ENCODE assay signal across 1 cellular context in the genomic region with DNA sequence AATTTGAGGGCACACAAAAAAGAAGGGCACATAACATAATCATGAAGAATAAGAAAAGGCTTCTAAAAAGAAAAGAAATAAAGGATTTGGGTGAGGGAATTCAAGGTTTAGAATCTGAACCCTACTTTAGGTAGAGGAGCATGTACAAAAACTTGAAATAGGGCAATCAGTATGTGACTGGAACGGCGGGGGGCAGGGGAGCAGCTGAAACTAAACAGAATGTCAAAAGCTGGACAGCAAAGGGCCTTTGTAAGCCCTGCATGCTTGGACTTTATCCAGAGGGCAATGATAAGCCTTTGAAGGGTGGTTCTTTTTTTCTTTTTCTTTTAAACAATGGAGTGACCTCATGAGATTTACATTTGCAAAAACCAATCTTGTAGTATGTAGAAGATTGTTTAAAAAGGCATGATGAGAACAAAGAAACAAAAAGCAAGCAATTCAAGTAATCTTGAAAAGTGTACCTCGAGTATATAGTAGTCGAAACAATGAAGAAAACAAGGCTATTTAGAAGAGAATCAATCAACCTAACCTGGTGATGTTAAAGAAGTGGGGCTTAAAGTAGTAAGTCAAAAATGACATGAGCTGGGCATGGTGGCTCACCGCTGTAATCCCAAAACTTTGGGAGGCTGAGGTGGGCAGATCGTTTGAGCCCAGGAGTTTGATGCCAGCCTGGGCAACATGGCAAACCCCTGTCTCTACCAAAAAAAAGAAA.
TF ChIP-seq lines count a peak whose summit lies in the region.

No MANE protein-coding gene starts in this region.

TF ChIP-seq in HepG2, 621 proteins besides CTCF, POLR2A, EP300 and RAD21 (continued from another document and continues in another):
- TF ChIP-seq SKIL (CRISPR knock-in tag; IDR thresholded peaks at IDR 0.05; ENCODE audit: borderline replicate concordance) (no peak), XRCC5 (optimal IDR thresholded peaks at IDR 0.05; ENCODE audit: low read length) (peak; percentile 32), ZNF510 (CRISPR knock-in tag; IDR thresholded peaks at IDR 0.05; ENCODE audit: low read depth) (no peak), MXD4 (CRISPR knock-in tag; IDR thresholded peaks at IDR 0.05) (no peak), ZKSCAN1 (IDR thresholded peaks at IDR 0.05; ENCODE audit: low read length) (no peak), HBP1 (CRISPR knock-in tag; IDR thresholded peaks at IDR 0.05; ENCODE audit: low read depth) (no peak), ZNF441 (CRISPR knock-in tag; IDR thresholded peaks at IDR 0.05; ENCODE audit: borderline replicate concordance) (no peak), GFI1 (CRISPR knock-in tag; IDR thresholded peaks at IDR 0.05; ENCODE audit: borderline replicate concordance) (peak; percentile 85), MIXL1 (CRISPR knock-in tag; IDR thresholded peaks at IDR 0.05) (peak; percentile 49; the same call in 1 of the 2 replicates), TSC22D2 (CRISPR knock-in tag; IDR thresholded peaks at IDR 0.05; ENCODE audit: borderline replicate concordance) (no peak), MAFK (conservative IDR thresholded peaks at IDR 0.05 in 1 of 2, IDR thresholded peaks at IDR 0.05 in 1 of 2; ENCODE audit: low read length in 2 of 2) (no peak), DPF2 (CRISPR knock-in tag; IDR thresholded peaks at IDR 0.05; ENCODE audit: borderline replicate concordance, low read depth) (peak; percentile 68), MXI1 (IDR thresholded peaks at IDR 0.05; ENCODE audit: borderline replicate concordance, low read depth, low read length) (no peak; the same call in 2 of the 3 replicates), ZNF839 (CRISPR knock-in tag; IDR thresholded peaks at IDR 0.05; ENCODE audit: borderline replicate concordance) (no peak), MED13 (CRISPR knock-in tag; IDR thresholded peaks at IDR 0.05) (no peak), ZNF205 (CRISPR knock-in tag; IDR thresholded peaks at IDR 0.05) (0 out of 2 replicates have a peak, but pooled peaks have one; percentile 29), ZNF75D (CRISPR knock-in tag; IDR thresholded peaks at IDR 0.05; ENCODE audit: borderline replicate concordance) (no peak), NAIF1 (CRISPR knock-in tag; IDR thresholded peaks at IDR 0.05; ENCODE audit: borderline replicate concordance) (no peak), ZNF234 (CRISPR knock-in tag; conservative IDR thresholded peaks at IDR 0.05) (no peak), ZNF180 (CRISPR knock-in tag; IDR thresholded peaks at IDR 0.05; ENCODE audit: borderline replicate concordance, low read depth) (no peak), SOX5 (CRISPR knock-in tag; IDR thresholded peaks at IDR 0.05; ENCODE audit: borderline replicate concordance) (peak; percentile 100), ZNF143 (CRISPR knock-in tag; IDR thresholded peaks at IDR 0.05) (no peak), ZNF724P (CRISPR knock-in tag; IDR thresholded peaks at IDR 0.05; ENCODE audit: borderline replicate concordance) (peak; percentile 100), HNF1A (IDR thresholded peaks at IDR 0.05; ENCODE audit: low read depth) (no peak), HNF1A (CRISPR knock-in tag; IDR thresholded peaks at IDR 0.05; ENCODE audit: borderline replicate concordance) (peak; percentile 15; the same call in 1 of the 2 replicates), ZBTB38 (CRISPR knock-in tag; IDR thresholded peaks at IDR 0.05) (no peak), KMT2B (CRISPR knock-in tag; IDR thresholded peaks at IDR 0.05) (0 out of 2 replicates have a peak, but pooled peaks have one; percentile 32), REL (CRISPR knock-in tag; conservative IDR thresholded peaks at IDR 0.05) (no peak), HOMEZ (CRISPR knock-in tag; IDR thresholded peaks at IDR 0.05; ENCODE audit: low read depth) (peak; percentile 17; the same call in 1 of the 2 replicates), ZNF672 (CRISPR knock-in tag; IDR thresholded peaks at IDR 0.05) (no peak), SCMH1 (CRISPR knock-in tag; IDR thresholded peaks at IDR 0.05; ENCODE audit: borderline replicate concordance) (no peak), RBM22 (optimal IDR thresholded peaks at IDR 0.05; ENCODE audit: low read length) (peak; percentile 44), ZMAT3 (CRISPR knock-in tag; conservative IDR thresholded peaks at IDR 0.05) (no peak), DNMT1 (CRISPR knock-in tag; IDR thresholded peaks at IDR 0.05) (no peak), TBX3 (IDR thresholded peaks at IDR 0.05; ENCODE audit: borderline replicate concordance) (no peak)
- TF ChIP-seq, protein P1, sequence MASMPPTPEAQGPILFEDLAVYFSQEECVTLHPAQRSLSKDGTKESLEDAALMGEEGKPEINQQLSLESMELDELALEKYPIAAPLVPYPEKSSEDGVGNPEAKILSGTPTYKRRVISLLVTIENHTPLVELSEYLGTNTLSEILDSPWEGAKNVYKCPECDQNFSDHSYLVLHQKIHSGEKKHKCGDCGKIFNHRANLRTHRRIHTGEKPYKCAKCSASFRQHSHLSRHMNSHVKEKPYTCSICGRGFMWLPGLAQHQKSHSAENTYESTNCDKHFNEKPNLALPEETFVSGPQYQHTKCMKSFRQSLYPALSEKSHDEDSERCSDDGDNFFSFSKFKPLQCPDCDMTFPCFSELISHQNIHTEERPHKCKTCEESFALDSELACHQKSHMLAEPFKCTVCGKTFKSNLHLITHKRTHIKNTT (CRISPR knock-in tag; IDR thresholded peaks at IDR 0.05), result no peak
- TF ChIP-seq, protein P2, sequence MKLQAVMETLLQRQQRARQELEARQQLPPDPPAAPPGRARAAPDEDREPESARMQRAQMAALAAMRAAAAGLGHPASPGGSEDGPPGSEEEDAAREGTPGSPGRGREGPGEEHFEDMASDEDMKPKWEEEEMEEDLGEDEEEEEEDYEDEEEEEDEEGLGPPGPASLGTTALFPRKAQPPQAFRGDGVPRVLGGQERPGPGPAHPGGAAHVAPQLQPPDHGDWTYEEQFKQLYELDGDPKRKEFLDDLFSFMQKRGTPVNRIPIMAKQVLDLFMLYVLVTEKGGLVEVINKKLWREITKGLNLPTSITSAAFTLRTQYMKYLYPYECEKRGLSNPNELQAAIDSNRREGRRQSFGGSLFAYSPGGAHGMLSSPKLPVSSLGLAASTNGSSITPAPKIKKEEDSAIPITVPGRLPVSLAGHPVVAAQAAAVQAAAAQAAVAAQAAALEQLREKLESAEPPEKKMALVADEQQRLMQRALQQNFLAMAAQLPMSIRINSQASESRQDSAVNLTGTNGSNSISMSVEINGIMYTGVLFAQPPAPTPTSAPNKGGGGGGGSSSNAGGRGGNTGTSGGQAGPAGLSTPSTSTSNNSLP (IDR thresholded peaks at IDR 0.05; ENCODE audit: low read depth, low read length), result peak; percentile 66
- TF ChIP-seq, protein P3, sequence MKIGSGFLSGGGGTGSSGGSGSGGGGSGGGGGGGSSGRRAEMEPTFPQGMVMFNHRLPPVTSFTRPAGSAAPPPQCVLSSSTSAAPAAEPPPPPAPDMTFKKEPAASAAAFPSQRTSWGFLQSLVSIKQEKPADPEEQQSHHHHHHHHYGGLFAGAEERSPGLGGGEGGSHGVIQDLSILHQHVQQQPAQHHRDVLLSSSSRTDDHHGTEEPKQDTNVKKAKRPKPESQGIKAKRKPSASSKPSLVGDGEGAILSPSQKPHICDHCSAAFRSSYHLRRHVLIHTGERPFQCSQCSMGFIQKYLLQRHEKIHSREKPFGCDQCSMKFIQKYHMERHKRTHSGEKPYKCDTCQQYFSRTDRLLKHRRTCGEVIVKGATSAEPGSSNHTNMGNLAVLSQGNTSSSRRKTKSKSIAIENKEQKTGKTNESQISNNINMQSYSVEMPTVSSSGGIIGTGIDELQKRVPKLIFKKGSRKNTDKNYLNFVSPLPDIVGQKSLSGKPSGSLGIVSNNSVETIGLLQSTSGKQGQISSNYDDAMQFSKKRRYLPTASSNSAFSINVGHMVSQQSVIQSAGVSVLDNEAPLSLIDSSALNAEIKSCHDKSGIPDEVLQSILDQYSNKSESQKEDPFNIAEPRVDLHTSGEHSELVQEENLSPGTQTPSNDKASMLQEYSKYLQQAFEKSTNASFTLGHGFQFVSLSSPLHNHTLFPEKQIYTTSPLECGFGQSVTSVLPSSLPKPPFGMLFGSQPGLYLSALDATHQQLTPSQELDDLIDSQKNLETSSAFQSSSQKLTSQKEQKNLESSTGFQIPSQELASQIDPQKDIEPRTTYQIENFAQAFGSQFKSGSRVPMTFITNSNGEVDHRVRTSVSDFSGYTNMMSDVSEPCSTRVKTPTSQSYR (CRISPR knock-in tag; IDR thresholded peaks at IDR 0.05; ENCODE audit: borderline replicate concordance), result peak; percentile 86
- TF ChIP-seq, protein P4, sequence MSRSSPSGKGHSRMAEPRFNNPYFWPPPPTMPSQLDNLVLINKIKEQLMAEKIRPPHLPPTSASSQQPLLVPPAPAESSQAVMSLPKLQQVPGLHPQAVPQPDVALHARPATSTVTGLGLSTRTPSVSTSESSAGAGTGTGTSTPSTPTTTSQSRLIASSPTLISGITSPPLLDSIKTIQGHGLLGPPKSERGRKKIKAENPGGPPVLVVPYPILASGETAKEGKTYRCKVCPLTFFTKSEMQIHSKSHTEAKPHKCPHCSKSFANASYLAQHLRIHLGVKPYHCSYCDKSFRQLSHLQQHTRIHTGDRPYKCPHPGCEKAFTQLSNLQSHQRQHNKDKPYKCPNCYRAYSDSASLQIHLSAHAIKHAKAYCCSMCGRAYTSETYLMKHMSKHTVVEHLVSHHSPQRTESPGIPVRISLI (CRISPR knock-in tag; IDR thresholded peaks at IDR 0.05; ENCODE audit: borderline replicate concordance), result peak; percentile 96
- TF ChIP-seq, protein P5, sequence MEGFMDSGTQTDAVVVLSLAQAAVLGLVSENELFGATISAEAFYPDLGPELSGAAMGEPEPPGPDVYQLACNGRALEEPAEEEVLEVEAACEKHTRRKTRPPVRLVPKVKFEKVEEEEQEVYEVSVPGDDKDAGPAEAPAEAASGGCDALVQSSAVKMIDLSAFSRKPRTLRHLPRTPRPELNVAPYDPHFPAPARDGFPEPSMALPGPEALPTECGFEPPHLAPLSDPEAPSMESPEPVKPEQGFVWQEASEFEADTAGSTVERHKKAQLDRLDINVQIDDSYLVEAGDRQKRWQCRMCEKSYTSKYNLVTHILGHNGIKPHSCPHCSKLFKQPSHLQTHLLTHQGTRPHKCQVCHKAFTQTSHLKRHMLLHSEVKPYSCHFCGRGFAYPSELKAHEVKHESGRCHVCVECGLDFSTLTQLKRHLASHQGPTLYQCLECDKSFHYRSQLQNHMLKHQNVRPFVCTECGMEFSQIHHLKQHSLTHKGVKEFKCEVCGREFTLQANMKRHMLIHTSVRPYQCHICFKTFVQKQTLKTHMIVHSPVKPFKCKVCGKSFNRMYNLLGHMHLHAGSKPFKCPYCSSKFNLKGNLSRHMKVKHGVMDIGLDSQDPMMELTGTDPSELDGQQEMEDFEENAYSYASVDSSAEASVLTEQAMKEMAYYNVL (CRISPR knock-in tag; IDR thresholded peaks at IDR 0.05; ENCODE audit: borderline replicate concordance), result peak; percentile 73; the same call in 1 of the 2 replicates
